In genomic region chr11:111512296-111513239, GRCh38 we compare ENCODE assay signal across 2 cellular contexts.
TF ChIP-seq lines count a peak whose summit lies in the region.

Gene BTG4, minus strand, starts transcription at chr11:111512386. Its CDS starts 13,610 bp downstream, at chr11:111498776.

TF ChIP-seq in SK-N-SH treated with all-trans-retinoic acid at 6 μM for 48 hours, 23 proteins besides CTCF, POLR2A, EP300 and RAD21 (continued from another document):
- TF ChIP-seq TSHZ2 (CRISPR knock-in tag; IDR thresholded peaks at IDR 0.05) (no peak), GLIS3 (CRISPR knock-in tag; IDR thresholded peaks at IDR 0.05) (no peak), TCF4 (CRISPR knock-in tag; IDR thresholded peaks at IDR 0.05; ENCODE audit: borderline replicate concordance) (no peak), ESRRG (CRISPR knock-in tag; IDR thresholded peaks at IDR 0.05) (no peak), ZNF8 (CRISPR knock-in tag; IDR thresholded peaks at IDR 0.05) (no peak), RARB (CRISPR knock-in tag; IDR thresholded peaks at IDR 0.05) (no peak), OSR1 (CRISPR knock-in tag; IDR thresholded peaks at IDR 0.05) (no peak), PPARA (CRISPR knock-in tag; IDR thresholded peaks at IDR 0.05; ENCODE audit: borderline replicate concordance) (no peak), ARNTL (CRISPR knock-in tag; IDR thresholded peaks at IDR 0.05; ENCODE audit: borderline replicate concordance, low read depth) (no peak), POU6F1 (CRISPR knock-in tag; IDR thresholded peaks at IDR 0.05; ENCODE audit: borderline replicate concordance, low read depth) (no peak), ISL1 (CRISPR knock-in tag; IDR thresholded peaks at IDR 0.05) (no peak)

TF ChIP-seq in H1, 55 proteins besides CTCF, POLR2A, EP300 and RAD21 (continued from another document):
- TF ChIP-seq EZH2 (IDR thresholded peaks at IDR 0.05; ENCODE audit: low read depth, low read length, severe bottlenecking) (peak; percentile 61), ATF2 (IDR thresholded peaks at IDR 0.05; ENCODE audit: low read length) (no peak), SIRT6 (IDR thresholded peaks at IDR 0.05; ENCODE audit: low read length) (no peak), SP4 (IDR thresholded peaks at IDR 0.05; ENCODE audit: low read length) (no peak), TCF12 (IDR thresholded peaks at IDR 0.05; ENCODE audit: low read depth, low read length) (0 out of 2 replicates have a peak, but pooled peaks have one; percentile 6), HDAC6 (IDR thresholded peaks at IDR 0.05; ENCODE audit: low read depth, low read length) (no peak), YY1 (IDR thresholded peaks at IDR 0.05; ENCODE audit: low read depth, low read length) (no peak), TBP (IDR thresholded peaks at IDR 0.05; ENCODE audit: low read depth, low read length) (peak; percentile 21; the same call in 1 of the 2 replicates), KDM4A (IDR thresholded peaks at IDR 0.05; ENCODE audit: low read depth, low read length, severe bottlenecking) (peak; percentile 94), RXRA (IDR thresholded peaks at IDR 0.05; ENCODE audit: insufficient read depth, low read depth, low read length) (no peak), KDM1A (IDR thresholded peaks at IDR 0.05; ENCODE audit: borderline replicate concordance, low read length) (no peak), USF2 (IDR thresholded peaks at IDR 0.05; ENCODE audit: low read length) (no peak), CHD1 (IDR thresholded peaks at IDR 0.05; ENCODE audit: low read depth, low read length) (no peak), GTF2F1 (IDR thresholded peaks at IDR 0.05; ENCODE audit: borderline replicate concordance, low read depth, low read length) (no peak), JUND (IDR thresholded peaks at IDR 0.05; ENCODE audit: low read length) (no peak), HDAC2 (IDR thresholded peaks at IDR 0.05; ENCODE audit: borderline replicate concordance in 1 of 2, low read depth in 2 of 2, low read length in 2 of 2) (peak in 1 of 2 experiments; percentile 24; a peak in 1 of 4 replicates), TEAD4 (IDR thresholded peaks at IDR 0.05; ENCODE audit: low read depth, low read length) (no peak), TAF1 (IDR thresholded peaks at IDR 0.05; ENCODE audit: low read depth, low read length) (no peak), MAX (IDR thresholded peaks at IDR 0.05) (peak; percentile 54), ATF3 (IDR thresholded peaks at IDR 0.05; ENCODE audit: insufficient read depth, low read depth, low read length) (no peak), NANOG (IDR thresholded peaks at IDR 0.05; ENCODE audit: insufficient read depth, low read depth, low read length, poor library complexity, severe bottlenecking) (no peak), CBX5 (IDR thresholded peaks at IDR 0.05; ENCODE audit: low read depth, low read length) (no peak), RBBP5 (IDR thresholded peaks at IDR 0.05; ENCODE audit: borderline replicate concordance, low read depth, low read length) (0 out of 2 replicates have a peak, but pooled peaks have one; percentile 63), SIX5 (IDR thresholded peaks at IDR 0.05; ENCODE audit: low read depth, low read length) (no peak), PHF8 (conservative IDR thresholded peaks at IDR 0.05; ENCODE audit: low read depth, low read length) (peak; percentile 68), CHD7 (IDR thresholded peaks at IDR 0.05; ENCODE audit: insufficient replicate concordance, low read length) (no peak), CREB1 (IDR thresholded peaks at IDR 0.05) (no peak; the same call in 1 of the 2 replicates), CHD2 (IDR thresholded peaks at IDR 0.05; ENCODE audit: low read length) (no peak), NRF1 (IDR thresholded peaks at IDR 0.05; ENCODE audit: low read depth, low read length) (no peak), SIN3A (conservative IDR thresholded peaks at IDR 0.05 in 1 of 2, IDR thresholded peaks at IDR 0.05 in 1 of 2; ENCODE audit: low read depth in 1 of 2, low read length in 2 of 2) (no peak), MAFK (IDR thresholded peaks at IDR 0.05; ENCODE audit: low read depth, low read length) (no peak)
